Comparison of ENCODE assay signal across 10 cellular contexts in genomic region chr22:31102441-31103081, GRCh38. TPM values are rescaled to one million over a fixed set of nuclear protein-coding genes. Genes with fewer than 3 reads are reported as not detected.
DNase-seq lines count a peak whose midpoint lies in the region; ATAC-seq and TF ChIP-seq lines count a peak whose summit lies in the region.
"Had no signal": no experiment of that assay in that cellular context is flagged by ENCODE, and none has a peak within 500 bp of the region (broad histone marks: within the 10 kb centered on the region; RNA-seq: fewer than 3 reads in every experiment).

No MANE protein-coding gene starts in this region.

- H3K23ac ChIP-seq in mesendoderm (ENCODE audit: low read length), result no peak overlapping the region

- no peaks in the 10 kb centered on the region for H3K36me3 Mint-ChIP-seq in activated naive CD8-positive, alpha-beta T cell treated with anti-CD3 and anti-CD28 coated beads, Interleukin-2, amount 50 U/mL, for 24 hours (ENCODE audit: low read depth)

- H3K27ac ChIP-seq in duodenal mucosa (ENCODE audit: low read depth, low read length) (peak overlapping the region; percentile 61), mesendoderm (ENCODE audit: low read depth, low read length) (no peak overlapping the region), uterus (peak overlapping the region; percentile 96 to 100)
- H3K27ac ChIP-seq: BLaER1 treated with 17β-estradiol and CSF1 and Interleukin-3, amounts not matched to agents 10 nM and 100 nM had no signal

- H2BK120ac ChIP-seq in mesendoderm (ENCODE audit: low read depth, low read length), result no peak overlapping the region

- H3K4me3 Mint-ChIP-seq in activated naive CD8-positive, alpha-beta T cell treated with anti-CD3 and anti-CD28 coated beads, Interleukin-2, amount 50 U/mL, for 24 hours, result no peak overlapping the region
- H3K4me3 Mint-ChIP-seq: effector memory CD8-positive, alpha-beta T cell had no signal

- H2AK5ac ChIP-seq in mesendoderm (ENCODE audit: low read length), result no peak overlapping the region

- no peak overlapping the region for H2BK15ac ChIP-seq in mesendoderm (replicated peaks; ENCODE audit: low read depth)

- H3K36me3 ChIP-seq in duodenal mucosa (ENCODE audit: control insufficient read depth in 1 of 2, insufficient read depth in 2 of 2, low read length in 2 of 2) (peaks cover 15 to 53% of the 10 kb centered on the region in 2 donors), mesendoderm (ENCODE audit: control insufficient read depth, insufficient read depth, low read length) (no peaks in the 10 kb centered on the region), uterus (no peaks in the 10 kb centered on the region)

- H3K4ac ChIP-seq in mesendoderm (ENCODE audit: low read depth, low read length), result no peak overlapping the region

- no peak overlapping the region for H3K4me3 ChIP-seq in duodenal mucosa (ENCODE audit: low read depth in 1 of 2, low read length in 2 of 2)
- H3K4me3 ChIP-seq in mesendoderm (ENCODE audit: low read length), result no peak overlapping the region
- no peak overlapping the region for H3K4me3 ChIP-seq in uterus
- H3K4me3 ChIP-seq: BLaER1 treated with 17β-estradiol and CSF1 and Interleukin-3, amounts not matched to agents 10 nM and 100 nM had no signal

- H3K4me2 ChIP-seq in mesendoderm (ENCODE audit: low read length), result no peak overlapping the region
- H3K4me2 ChIP-seq: BLaER1 treated with 17β-estradiol and CSF1 and Interleukin-3, amounts not matched to agents 10 nM and 100 nM had no signal

- TF ChIP-seq POLR2A in uterus (IDR thresholded peaks at IDR 0.05), result peak; percentile 43 to 48

- no peak overlapping the region for H4K5ac ChIP-seq in mesendoderm (ENCODE audit: low read length)

- H3K9me3 ChIP-seq in duodenal mucosa (ENCODE audit: control insufficient read depth in 1 of 2, low read length in 2 of 2) (no peaks in the 10 kb centered on the region), uterus (no peaks in the 10 kb centered on the region)
- H3K9me3 ChIP-seq: BLaER1 treated with 17β-estradiol and CSF1 and Interleukin-3, amounts not matched to agents 10 nM and 100 nM had no signal

- H3K9ac ChIP-seq in duodenal mucosa (ENCODE audit: low read depth in 1 of 2, low read length in 2 of 2) (peak overlapping the region in 1 of 2 donors; percentile 13), mesendoderm (ENCODE audit: low read length) (no peak overlapping the region)
- H3K9ac ChIP-seq: BLaER1 treated with 17β-estradiol and CSF1 and Interleukin-3, amounts not matched to agents 10 nM and 100 nM had no signal

- H3K4me1 ChIP-seq in duodenal mucosa (ENCODE audit: control insufficient read depth in 1 of 2, insufficient read depth in 2 of 2, low read length in 2 of 2) (peaks cover 19 to 25% of the 10 kb centered on the region in 2 donors), mesendoderm (ENCODE audit: control insufficient read depth, low read depth, low read length) (peaks cover 4% of the 10 kb centered on the region), uterus (peaks cover 0 to 4% of the 10 kb centered on the region in 2 donors)

- no peak overlapping the region for H4K8ac ChIP-seq in mesendoderm (ENCODE audit: low read depth, low read length)

- no peaks in the 10 kb centered on the region for H3K79me1 ChIP-seq in mesendoderm (ENCODE audit: low read length)

- no peak overlapping the region for H3K27ac Mint-ChIP-seq in activated naive CD8-positive, alpha-beta T cell treated with anti-CD3 and anti-CD28 coated beads, Interleukin-2, amount 50 U/mL, for 24 hours

- H3K27me3 Mint-ChIP-seq in activated naive CD8-positive, alpha-beta T cell treated with anti-CD3 and anti-CD28 coated beads, Interleukin-2, amount 50 U/mL, for 24 hours, result no peaks in the 10 kb centered on the region
- H3K27me3 Mint-ChIP-seq: effector memory CD8-positive, alpha-beta T cell had no signal

- intact Hi-C loops in uterus (cut with DNase I; ENCODE audit: low total_unique reads), result no loop called here

- peak in 1 of 4 experiments; percentile 3 for TF ChIP-seq CTCF in uterus (IDR thresholded peaks at IDR 0.05)

- H3K56ac ChIP-seq in mesendoderm (ENCODE audit: low read length), result no peak overlapping the region

- no peaks in the 10 kb centered on the region for H3K27me3 ChIP-seq in duodenal mucosa (ENCODE audit: control insufficient read depth in 1 of 2, insufficient read depth in 2 of 2, low read length in 2 of 2)
- no peaks in the 10 kb centered on the region for H3K27me3 ChIP-seq in mesendoderm (ENCODE audit: insufficient read depth, low read length, poor library complexity)
- no peaks in the 10 kb centered on the region for H3K27me3 ChIP-seq in uterus

- H3K79me2 ChIP-seq in mesendoderm (ENCODE audit: control insufficient read depth, insufficient read depth, low read length), result no peaks in the 10 kb centered on the region

- no peak for ATAC-seq in activated naive CD8-positive, alpha-beta T cell treated with anti-CD3 and anti-CD28 coated beads, Interleukin-2, amount 50 U/mL, for 24 hours
- ATAC-seq: effector memory CD8-positive, alpha-beta T cell had no signal

- H3K18ac ChIP-seq in mesendoderm (ENCODE audit: low read length), result no peak overlapping the region

- no peak overlapping the region for H2BK5ac ChIP-seq in mesendoderm (ENCODE audit: low read length)

- peak; percentile 15 for DNase-seq in SIG-M5 treated with dmso at 0.1 percent for 504 hours (lab: John Stamatoyannopoulos, UW; ENCODE audit: unreplicated experiment)
- DNase-seq in SIG-M5 (lab: John Stamatoyannopoulos, UW), result no peak
- peak; percentile 59 for DNase-seq in mesendoderm
- peak; percentile 91 to 97 for DNase-seq in uterus
- DNase-seq in stimulated activated CD4-positive, alpha-beta T cell treated with anti-CD3 and anti-CD28 coated beads, Interleukin-2, amount 100 ng/mL, for 48 hours, result no peak
- no peak for DNase-seq in NCI-H2196 (lab: John Stamatoyannopoulos, UW; ENCODE audit: unreplicated experiment)
- no peak for DNase-seq in activated naive CD8-positive, alpha-beta T cell treated with anti-CD3 and anti-CD28 coated beads, Interleukin-2, amount 50 U/mL, for 24 hours
- DNase-seq: effector memory CD8-positive, alpha-beta T cell had no signal

- no CpG with 5 or more reads among the region's 8 CpGs for WGBS in mesendoderm (ENCODE audit: extremely low coverage, insufficient coverage, low lambda C conversion rate)

- no peaks in the 10 kb centered on the region for H3K9me3 Mint-ChIP-seq in activated naive CD8-positive, alpha-beta T cell treated with anti-CD3 and anti-CD28 coated beads, Interleukin-2, amount 50 U/mL, for 24 hours
- H3K9me3 Mint-ChIP-seq: effector memory CD8-positive, alpha-beta T cell had no signal

- peaks cover 12% of the 10 kb centered on the region for H3K4me1 Mint-ChIP-seq in activated naive CD8-positive, alpha-beta T cell treated with anti-CD3 and anti-CD28 coated beads, Interleukin-2, amount 50 U/mL, for 24 hours

RNA-seq across cellular contexts. Expression of gene SELENOM, which starts 4.8 kb away (rescaled TPM):
- polyA plus RNA-seq in mesendoderm (2013, experiment 1 of 2), result 13.1 TPM
- polyA plus RNA-seq in mesendoderm (2013, experiment 2 of 2), result 13.7 TPM
- total RNA-seq in uterus, result 1,000 to 10,000 TPM in 2 of 4 donors, 100 to 1,000 TPM in 1, 10 to 100 TPM in 1; 91.7 to 2,170 (median 948) TPM

RNA-seq across cellular contexts. Expression of gene INPP5J, which starts 20.2 kb away (rescaled TPM):
- polyA plus RNA-seq in mesendoderm (2013, experiment 1 of 2), result 4.2 TPM
- 4.1 TPM for polyA plus RNA-seq in mesendoderm (2013, experiment 2 of 2)
- total RNA-seq in uterus, result 1 to 10 TPM in 3 of 4 donors, under 1 TPM in 1; 0.59 to 7.9 (median 3.0) TPM

RNA-seq across cellular contexts. Expression of gene SMTN, which starts 21.4 kb away (rescaled TPM):
- polyA plus RNA-seq in mesendoderm (2013, experiment 1 of 2), result 15.4 TPM
- polyA plus RNA-seq in mesendoderm (2013, experiment 2 of 2), result 17.7 TPM
- total RNA-seq in uterus, result 100 to 1,000 TPM; 182 to 647 (median 274) TPM

RNA-seq across cellular contexts. Expression of gene PLA2G3, which starts 37.7 kb away (rescaled TPM):
- 10.6 TPM for polyA plus RNA-seq in mesendoderm (2013, experiment 1 of 2)
- 11.4 TPM for polyA plus RNA-seq in mesendoderm (2013, experiment 2 of 2)
- total RNA-seq in uterus, result not detected

RNA-seq across cellular contexts. Expression of gene RNF185, which starts 57.4 kb away (rescaled TPM):
- 15.3 TPM for polyA plus RNA-seq in mesendoderm (2013, experiment 1 of 2)
- polyA plus RNA-seq in mesendoderm (2013, experiment 2 of 2), result 14.5 TPM
- total RNA-seq in uterus, result 10 to 100 TPM; 10.8 to 39.5 (median 28.0) TPM

Comparison
In these comparisons a context has a peak if more than half of its experiments do, and no peak if none do; other contexts are left out.
1. DNase-seq: peak in SIG-M5 treated with dmso at 0.1 percent for 504 hours (single experiment), mesendoderm (single experiment) and uterus (2 of 2); none in SIG-M5 (single experiment), stimulated activated CD4-positive, alpha-beta T cell treated with anti-CD3 and anti-CD28 coated beads, Interleukin-2, amount 100 ng/mL, for 48 hours (0 of 2), NCI-H2196 (single experiment) and activated naive CD8-positive, alpha-beta T cell treated with anti-CD3 and anti-CD28 coated beads, Interleukin-2, amount 50 U/mL, for 24 hours (single experiment).